10 cellular contexts compared by ENCODE assay signal in the genomic region with DNA sequence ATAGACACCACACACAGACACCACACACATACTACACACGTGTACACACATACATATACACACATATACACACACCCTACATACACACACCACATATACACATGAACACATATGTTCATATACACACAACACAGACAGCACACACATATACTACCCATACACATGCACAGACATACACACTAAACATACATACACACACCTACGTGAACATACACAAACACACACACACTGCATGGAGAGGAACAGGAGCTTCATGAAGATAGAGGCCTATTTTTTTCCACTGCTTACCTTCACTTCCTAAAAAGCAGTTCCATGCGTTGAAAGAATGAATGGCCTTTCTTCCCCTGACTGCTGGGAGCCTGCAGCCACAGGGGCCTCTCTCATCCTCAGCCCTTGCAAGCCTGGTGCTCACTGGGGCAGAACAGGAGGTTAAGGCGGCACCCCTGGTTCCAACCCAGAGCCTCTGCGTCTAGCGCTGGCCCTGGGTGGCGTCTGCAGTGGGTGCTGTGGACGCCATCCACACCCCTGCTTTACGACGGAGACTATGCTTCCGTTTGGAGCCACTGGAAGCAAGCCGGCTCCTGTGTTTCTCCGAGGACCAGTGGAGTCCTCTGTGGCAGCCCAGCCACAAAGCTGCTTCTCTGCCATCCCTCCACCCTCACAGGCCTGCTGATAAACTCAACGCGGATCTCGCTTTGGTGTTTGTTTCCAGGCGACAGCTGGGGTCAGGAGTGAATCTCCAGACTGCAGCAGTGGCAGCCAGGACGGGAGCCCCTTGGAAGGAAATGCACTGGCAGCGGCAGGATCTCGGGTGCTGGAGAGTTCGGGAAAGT. TPM values are rescaled to one million over a fixed set of nuclear protein-coding genes. Genes with fewer than 3 reads are reported as not detected.
DNase-seq lines count a peak whose midpoint lies in the region; ATAC-seq and TF ChIP-seq lines count a peak whose summit lies in the region.
"Had no signal": no experiment of that assay in that cellular context is flagged by ENCODE, and none has a peak within 500 bp of the region (broad histone marks: within the 10 kb centered on the region; RNA-seq: fewer than 3 reads in every experiment).

No MANE protein-coding gene starts in this region.

- TF ChIP-seq EP300 in stomach (IDR thresholded peaks at IDR 0.05) = no peak

- H3K4me2 ChIP-seq in fibroblast of lung (ENCODE audit: extremely low read depth, insufficient read depth, low read length) = no peak overlapping the region

- no peaks in the 10 kb centered on the region for H4K20me1 ChIP-seq in fibroblast of lung (ENCODE audit: control insufficient read depth, extremely low read depth, insufficient read depth, low read length)

- POLR2A ChIA-PET in Panc1 (lab: Charles Lee) = no interaction called here

- H3K79me2 ChIP-seq in fibroblast of lung (ENCODE audit: control insufficient read depth, insufficient read depth, low read length) = peaks cover 30% of the 10 kb centered on the region

- H3K4me1 ChIP-seq in Panc1 (ENCODE audit: control insufficient read depth, insufficient read depth, low read length) = peaks cover 21% of the 10 kb centered on the region
- H3K4me1 ChIP-seq in fibroblast of lung (ENCODE audit: control insufficient read depth, extremely low read depth, insufficient read depth, low read length) = peaks cover 13% of the 10 kb centered on the region
- H3K4me1 ChIP-seq in stomach = peaks cover 22 to 42% (median 36%) of the 10 kb centered on the region in 4 donors

- BruUV-seq in Panc1 (replicated peaks; lab: Mats Ljungman, UMichigan) = no TSS peak

- WGBS in stomach, 5 donors = 32 to 53% (median 41%) methylated on average over 18 to 21 of the region's 21 CpGs

- TF ChIP-seq POLR2A in stomach (IDR thresholded peaks at IDR 0.05) = no peak

- intact Hi-C loops in Panc1 (cut with micrococcal nuclease; ENCODE audit: unreplicated experiment) = no loop called here
- intact Hi-C loops in stomach (cut with DNase I; ENCODE audit: low total_unique reads) = no loop called here

- H3K9me3 ChIP-seq in Panc1 (ENCODE audit: control insufficient read depth, insufficient read depth, low read depth, low read length) (no peaks in the 10 kb centered on the region), fibroblast of lung (ENCODE audit: control insufficient read depth, insufficient read depth, low read depth, low read length) (no peaks in the 10 kb centered on the region), stomach (no peaks in the 10 kb centered on the region)

- peaks cover 35% of the 10 kb centered on the region for H3K4me1 Mint-ChIP-seq in activated CD8-positive, alpha-beta memory T cell treated with anti-CD3 and anti-CD28 coated beads, Interleukin-2, amount 10 ng/mL, durations not matched to agents 7 days and 5 days

- no peak for TF ChIP-seq CTCF in Panc1 (IDR thresholded peaks at IDR 0.05)
- no peak for TF ChIP-seq CTCF in fibroblast of lung (conservative IDR thresholded peaks at IDR 0.05 in 1 of 2, IDR thresholded peaks at IDR 0.05 in 1 of 2; ENCODE audit: low read depth in 1 of 2, low read length in 2 of 2)
- TF ChIP-seq CTCF in stomach (IDR thresholded peaks at IDR 0.05) = no peak

- H3K36me3 Mint-ChIP-seq in activated CD8-positive, alpha-beta memory T cell treated with anti-CD3 and anti-CD28 coated beads, Interleukin-2, amount 10 ng/mL, durations not matched to agents 7 days and 5 days = peaks cover 3% of the 10 kb centered on the region

- no peaks in the 10 kb centered on the region for H3K36me3 ChIP-seq in Panc1 (ENCODE audit: control insufficient read depth, insufficient read depth, low read length)
- H3K36me3 ChIP-seq in fibroblast of lung (ENCODE audit: control insufficient read depth, insufficient read depth, low read length) = no peaks in the 10 kb centered on the region
- H3K36me3 ChIP-seq in stomach = no peaks in the 10 kb centered on the region

- peak overlapping the region; percentile 45 for H3K4me3 Mint-ChIP-seq in activated CD8-positive, alpha-beta memory T cell treated with anti-CD3 and anti-CD28 coated beads, Interleukin-2, amount 10 ng/mL, durations not matched to agents 7 days and 5 days

- peaks cover 2% of the 10 kb centered on the region for H3K9me3 Mint-ChIP-seq in activated CD8-positive, alpha-beta memory T cell treated with anti-CD3 and anti-CD28 coated beads, Interleukin-2, amount 10 ng/mL, durations not matched to agents 7 days and 5 days (ENCODE audit: low read depth)

- peak overlapping the region; percentile 17 for H2AFZ ChIP-seq in fibroblast of lung (ENCODE audit: low read length)

- in situ Hi-C loops in Panc1 (cut with HindIII; ENCODE audit: low pct_unique_long_range_greater_than_20kb, low sequenced_read_pairs) = no loop called here

- H3K27me3 ChIP-seq in Panc1 (ENCODE audit: control insufficient read depth, insufficient read depth, low read length) = no peaks in the 10 kb centered on the region
- no peaks in the 10 kb centered on the region for H3K27me3 ChIP-seq in fibroblast of lung (ENCODE audit: control insufficient read depth, insufficient read depth, low read length)
- peaks cover 0 to 12% (median 0%) of the 10 kb centered on the region in 3 donors for H3K27me3 ChIP-seq in stomach

- CTCF ChIA-PET in activated CD8-positive, alpha-beta memory T cell treated with anti-CD3 and anti-CD28 coated beads, Interleukin-2, amount 10 ng/mL, durations not matched to agents 7 days and 5 days (lab: Charles Lee) = no interaction called here
- CTCF ChIA-PET in Panc1 (lab: Charles Lee) = interaction anchor here (0.6 kb wide), 1 partner anchor 195 kb away, joined by 7 read pairs; no protein-coding TSS in a partner anchor

- H3K27ac Mint-ChIP-seq in activated CD8-positive, alpha-beta memory T cell treated with anti-CD3 and anti-CD28 coated beads, Interleukin-2, amount 10 ng/mL, durations not matched to agents 7 days and 5 days = no peak overlapping the region

- H3K4me3 ChIP-seq in Panc1 (ENCODE audit: low read depth in 2 of 2, low read length in 2 of 2) (no peak overlapping the region), fibroblast of lung (replicated peaks in 1 of 4; ENCODE audit: control extremely low read depth in 1 of 4, insufficient read depth in 1 of 4, low read depth in 3 of 4, low read length in 4 of 4) (no peak overlapping the region), stomach (no peak overlapping the region)

- DNase-seq in activated CD8-positive, alpha-beta memory T cell treated with anti-CD3 and anti-CD28 coated beads, Interleukin-2, amount 10 ng/mL, durations not matched to agents 7 days and 5 days = no peak
- no peak for DNase-seq in activated CD8-positive, alpha-beta memory T cell treated with anti-CD3 and anti-CD28 coated beads for 24 hours
- no peak for DNase-seq in Panc1 (ENCODE audit: low read depth, low spot score)
- DNase-seq in fibroblast of lung (ENCODE audit: low read depth in 2 of 2) = no peak
- no peak for DNase-seq in stomach
- DNase-seq in stimulated activated naive CD4-positive, alpha-beta T cell treated with Interleukin-2 at 50 U/mL for 16 hours (lab: John Stamatoyannopoulos, UW) = no peak
- DNase-seq in cerebellar nuclear complex (lab: John Stamatoyannopoulos, UW) = no peak
- no peak for DNase-seq in NCI-H748 treated with DMSO at 0.1 percent for 48 hours (lab: John Stamatoyannopoulos, UW)
- DNase-seq: activated CD4-positive, alpha-beta T cell treated with anti-CD3 and anti-CD28 coated beads for 1 hour; erythroblast had no signal

- no peak overlapping the region for H3K9ac ChIP-seq in fibroblast of lung (ENCODE audit: insufficient read depth, low read length)

- no peak for ATAC-seq in activated CD8-positive, alpha-beta memory T cell treated with anti-CD3 and anti-CD28 coated beads, Interleukin-2, amount 10 ng/mL, durations not matched to agents 7 days and 5 days
- ATAC-seq in Panc1 = peak; percentile 26; the same call in 1 of the 2 replicates

- H3K27ac ChIP-seq in Panc1 (ENCODE audit: low read length) (peak overlapping the region; percentile 75; the same call in 1 of the 2 replicates), fibroblast of lung (ENCODE audit: insufficient read depth, low read length) (no peak overlapping the region), stomach (peak overlapping the region in 3 of 5 donors; percentile 25 to 53 (median 38))

- peaks cover 24% of the 10 kb centered on the region for H3K27me3 Mint-ChIP-seq in activated CD8-positive, alpha-beta memory T cell treated with anti-CD3 and anti-CD28 coated beads, Interleukin-2, amount 10 ng/mL, durations not matched to agents 7 days and 5 days

RNA-seq across cellular contexts. Expression of a gene that starts 1.9 kb away (rescaled TPM):
- 10 to 100 TPM; 16.3 to 49.2 TPM for total RNA-seq in activated CD8-positive, alpha-beta memory T cell treated with anti-CD3 and anti-CD28 coated beads, Interleukin-2, amount 10 ng/mL, durations not matched to agents 7 days and 5 days
- 33.7 TPM for total RNA-seq in Panc1 (2021; ENCODE audit: unreplicated experiment)
- 38.4 TPM for polyA plus RNA-seq in Panc1 (2012; ENCODE audit: insufficient read length)
- 21.6 and 26.6 TPM in 2 replicates for total RNA-seq in fibroblast of lung
- 31.1 and 34.1 TPM in 2 replicates for polyA plus RNA-seq in fibroblast of lung
- 32.0 and 32.4 TPM in 2 replicates for polyA plus RNA-seq in fibroblast of lung (2012)
- polyA minus RNA-seq in fibroblast of lung (ENCODE audit: low replicate concordance) = 20.1 and 29.0 TPM in 2 replicates
- total RNA-seq in stomach = 10 to 100 TPM in 1 of 5 donors, 1 to 10 TPM in 4; 3.8 to 22.3 (median 6.4) TPM
- polyA plus RNA-seq in stomach = 10 to 100 TPM in 2 of 3 donors, 1 to 10 TPM in 1; 3.7 to 11.8 (median 10.9) TPM

RNA-seq across cellular contexts. Expression of a gene that starts 44.7 kb away (rescaled TPM):
- not detected for total RNA-seq in activated CD8-positive, alpha-beta memory T cell treated with anti-CD3 and anti-CD28 coated beads, Interleukin-2, amount 10 ng/mL, durations not matched to agents 7 days and 5 days
- not detected for total RNA-seq in Panc1 (2021; ENCODE audit: unreplicated experiment)
- polyA plus RNA-seq in Panc1 (2012; ENCODE audit: insufficient read length) = not detected
- total RNA-seq in fibroblast of lung = not detected in 2 replicates
- polyA plus RNA-seq in fibroblast of lung = not detected in 2 replicates
- not detected in 2 replicates for polyA plus RNA-seq in fibroblast of lung (2012)
- not detected in 2 replicates for polyA minus RNA-seq in fibroblast of lung (ENCODE audit: low replicate concordance)
- total RNA-seq in stomach = not detected
- polyA plus RNA-seq in stomach = not detected
